In genomic region chr6:6008648-6009421, GRCh38 we compare ENCODE assay signal across 8 cellular contexts. TPM values are rescaled to one million over a fixed set of nuclear protein-coding genes. Genes with fewer than 3 reads are reported as not detected.
A peak's percentile ranks its signal among the peaks of the same experiment; 100 is the strongest.
DNase-seq lines count a peak whose midpoint lies in the region; ATAC-seq, FAIRE-seq and TF ChIP-seq lines count a peak whose summit lies in the region.

No MANE protein-coding gene starts in this region.

- H3K27ac ChIP-seq in 22Rv1 (peak overlapping the region; percentile 92), WERI-Rb-1 (peak overlapping the region; percentile 78), thyroid gland (peak overlapping the region in 1 of 3 donors; percentile 43)

- peak; percentile 60 for FAIRE-seq in GM12891 (lab: Jason Lieb, UNC)

- TF ChIP-seq CTCF in 22Rv1 (IDR thresholded peaks at IDR 0.05), result no peak
- no peak for TF ChIP-seq CTCF in WERI-Rb-1 (IDR thresholded peaks at IDR 0.05; ENCODE audit: low read depth, low read length)
- no peak for TF ChIP-seq CTCF in epithelial cell of proximal tubule (conservative IDR thresholded peaks at IDR 0.05; ENCODE audit: low read depth, low read length)
- no peak for TF ChIP-seq CTCF in thyroid gland (IDR thresholded peaks at IDR 0.05)

- WGBS in thyroid gland, 2 donors, result 2 to 4% methylated on average over 20 to 45 of the region's 62 CpGs

- H3K36me3 ChIP-seq in WERI-Rb-1 (no peaks in the 10 kb centered on the region; the same call in 1 of the 2 replicates), thyroid gland (no peaks in the 10 kb centered on the region)

- H3K4me1 ChIP-seq in thyroid gland, result peaks cover 16 to 37% of the 10 kb centered on the region in 2 donors

- TF ChIP-seq POLR2A in GM12891 (IDR thresholded peaks at IDR 0.05; ENCODE audit: low read depth, low read length), result no peak
- no peak for TF ChIP-seq POLR2A in thyroid gland (IDR thresholded peaks at IDR 0.05)

- H3K9me3 ChIP-seq in WERI-Rb-1 (ENCODE audit: severe bottlenecking) (no peaks in the 10 kb centered on the region), thyroid gland (no peaks in the 10 kb centered on the region)

- H3K4me3 ChIP-seq in WERI-Rb-1 (ENCODE audit: low read depth, low read length) (peak overlapping the region; percentile 87), epithelial cell of proximal tubule (ENCODE audit: low read depth, low read length) (peak overlapping the region; percentile 52), thyroid gland (replicated peaks in 1 of 3) (peak overlapping the region in 1 of 3 donors; percentile 21)

- DNase-seq in GM12891 (ENCODE audit: insufficient read length, low spot score) (peak; percentile 76), NCI-H2029 (lab: John Stamatoyannopoulos, UW) (peak; percentile 96), WERI-Rb-1 (peak; percentile 99), epithelial cell of proximal tubule (ENCODE audit: low read depth) (no peak), myocyte (ENCODE audit: low read depth) (peak; percentile 95), thyroid gland (peak; percentile 22 to 30)

- ATAC-seq in HG02852 (IDR thresholded peaks at IDR 0.05; ENCODE audit: unreplicated experiment), result peak; percentile 58

- intact Hi-C loops in thyroid gland (cut with DNase I), result no loop called here

- no peaks in the 10 kb centered on the region for H3K27me3 ChIP-seq in WERI-Rb-1 (ENCODE audit: insufficient read depth, low read depth, severe bottlenecking)
- peaks cover 50% of the 10 kb centered on the region for H3K27me3 ChIP-seq in thyroid gland

TF ChIP-seq in GM12891, 5 proteins besides CTCF, POLR2A, EP300 and RAD21:
- TF ChIP-seq SPI1 (IDR thresholded peaks at IDR 0.05; ENCODE audit: low read depth, low read length), result no peak
- no peak for TF ChIP-seq POLR2AphosphoS5 (IDR thresholded peaks at IDR 0.05; ENCODE audit: low read depth, low read length)
- no peak for TF ChIP-seq PAX5 (IDR thresholded peaks at IDR 0.05; ENCODE audit: insufficient read depth, low read length, severe bottlenecking)
- no peak for TF ChIP-seq POU2F2 (IDR thresholded peaks at IDR 0.05; ENCODE audit: low read depth, low read length)
- TF ChIP-seq TAF1 (IDR thresholded peaks at IDR 0.05; ENCODE audit: low read depth, low read length), result no peak

RNA-seq across cellular contexts. Expression of gene NRN1, which starts 2.1 kb away (rescaled TPM):
- polyA plus RNA-seq in GM12891 (2012; ENCODE audit: low read depth, missing spikeins), result 4.8 TPM
- total RNA-seq in epithelial cell of proximal tubule (0.72 and 1.1 TPM in 2 replicates), myocyte (60.1 and 79.4 TPM in 2 replicates), thyroid gland (10 to 100 TPM in 1 of 4 donors, 1 to 10 TPM in 3; 1.1 to 10.3 (median 6.2) TPM)
- polyA plus RNA-seq in myocyte (2012), result 36.1 TPM
